19 cellular contexts compared by ENCODE assay signal in the genomic region with DNA sequence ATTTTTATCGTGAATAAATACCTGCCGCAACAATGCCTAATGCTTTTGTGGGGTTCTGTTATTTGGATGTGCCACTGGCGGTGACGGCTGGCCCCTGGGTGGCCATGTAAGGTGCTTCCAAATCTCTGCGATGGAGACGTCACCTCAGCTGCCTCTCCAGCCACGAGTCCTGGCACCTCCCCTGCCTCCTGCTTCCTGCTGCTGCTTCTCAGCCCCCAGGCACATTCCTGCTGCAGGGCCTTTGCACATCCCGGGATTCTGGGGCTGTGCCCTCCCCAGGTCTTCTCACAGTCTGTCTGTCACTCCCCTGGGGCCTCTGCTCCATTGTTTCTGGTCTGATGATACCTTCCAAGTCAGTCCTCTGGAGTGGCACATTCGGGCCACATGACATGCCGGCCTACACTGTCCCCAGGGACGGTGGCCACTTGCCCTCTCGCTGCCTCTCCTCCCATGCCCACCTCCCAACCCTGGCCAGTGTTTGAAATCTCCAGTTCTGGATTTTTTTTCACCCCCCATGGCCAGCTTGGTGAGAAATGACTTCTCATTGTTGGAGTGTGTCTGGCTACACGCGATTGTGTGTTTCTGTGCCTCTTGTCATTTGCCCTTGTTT.
DNase-seq lines count a peak whose midpoint lies in the region; ATAC-seq and TF ChIP-seq lines count a peak whose summit lies in the region.
"Had no signal": no experiment of that assay in that cellular context is flagged by ENCODE, and none has a peak within 500 bp of the region (broad histone marks: within the 10 kb centered on the region; RNA-seq: fewer than 3 reads in every experiment).

No MANE protein-coding gene starts in this region.

- in situ Hi-C loops in transverse colon (cut with MboI; ENCODE audit: low pct_ligation_motif_present in 1 of 4, low pct_unique_long_range_greater_than_20kb in 1 of 4, low sequenced_read_pairs in 3 of 4): no loop called here

- H3K4me3 ChIP-seq in adrenal gland: no peak overlapping the region
- no peak overlapping the region for H3K4me3 ChIP-seq in transverse colon
- H3K4me3 ChIP-seq: breast epithelium, thoracic aorta had no signal

- H3K27me3 ChIP-seq in adrenal gland: no peaks in the 10 kb centered on the region
- H3K27me3 ChIP-seq in transverse colon: peaks cover 5% of the 10 kb centered on the region

- H3K4me1 ChIP-seq in adrenal gland (replicated peaks in 1 of 2) (no peaks in the 10 kb centered on the region), transverse colon (peaks cover 0 to 25% (median 19%) of the 10 kb centered on the region in 4 donors)
- H3K4me1 ChIP-seq: breast epithelium had no signal

- 63 to 83% (median 73%) methylated on average over 12 to 14 of the region's 14 CpGs for WGBS in adrenal gland, 4 donors
- WGBS in transverse colon (ENCODE audit: low coverage in 1 of 2), 2 donors: 83% methylated on average over 14 of the region's 14 CpGs; no CpG with 5 or more reads in 1 of the 2 donors

- ATAC-seq in left colon: no peak
- ATAC-seq: activated T-cell treated with anti-CD3 and anti-CD28 coated beads, Interleukin-2, amount 50 U/mL, for 72 hours had no signal

- TF ChIP-seq CTCF in adrenal gland (IDR thresholded peaks at IDR 0.05) (no peak), transverse colon (IDR thresholded peaks at IDR 0.05) (no peak), GM10266 (IDR thresholded peaks at IDR 0.05; ENCODE audit: control insufficient read depth, insufficient read depth, low read depth, missing control alignments) (no peak)

- peak; percentile 25 for DNase-seq in activated effector memory CD4-positive, alpha-beta T cell treated with anti-CD3 and anti-CD28 coated beads, Interleukin-2, amount 50 U/mL, for 16 hours
- no peak for DNase-seq in activated effector memory CD4-positive, alpha-beta T cell treated with Interleukin-2 at 50 U/mL for 16 hours
- DNase-seq in adrenal gland: peak in 6 of 7 donors; percentile 0 to 59 (median 10)
- DNase-seq in left colon: peak; percentile 3 to 23
- DNase-seq in posterior vena cava (ENCODE audit: low spot score): peak; percentile 54
- no peak for DNase-seq in NCI-H1930 (lab: John Stamatoyannopoulos, UW)
- DNase-seq in transverse colon: no peak
- DNase-seq in GM10266 (ENCODE audit: extremely low spot score): no peak
- DNase-seq: activated T-cell treated with anti-CD3 and anti-CD28 coated beads, Interleukin-2, amount 50 U/mL, for 72 hours; AML-193; NCI-H1048; NCI-H187; NCI-H2227 treated with DMSO at 0.1 percent for 48 hours; NCI-H748 treated with DMSO at 0.1 percent for 48 hours; stimulated activated CD4-positive, alpha-beta T cell treated with anti-CD3 and anti-CD28 coated beads, Interleukin-4, amount 100 ng/mL, for 24 hours; stimulated activated naive CD4-positive, alpha-beta T cell treated with Interleukin-2 at 50 U/mL for 16 hours had no signal

- H3K27ac ChIP-seq in adrenal gland (no peak overlapping the region), transverse colon (no peak overlapping the region)
- H3K27ac ChIP-seq: breast epithelium, RWPE1, thoracic aorta had no signal

- intact Hi-C loops in adrenal gland (cut with DNase I): no loop called here
- intact Hi-C loops in left colon (cut with DNase I, micrococcal nuclease): no loop called here
- intact Hi-C loops in posterior vena cava (cut with DNase I): no loop called here
- intact Hi-C loops in transverse colon (cut with DNase I; ENCODE audit: low total_unique reads): no loop called here

- no peak for TF ChIP-seq EP300 in transverse colon (IDR thresholded peaks at IDR 0.05; ENCODE audit: low read depth)

- H3K9me3 ChIP-seq in adrenal gland (replicated peaks in 1 of 3) (no peaks in the 10 kb centered on the region), transverse colon (no peaks in the 10 kb centered on the region)
- H3K9me3 ChIP-seq: breast epithelium, thoracic aorta had no signal

- TF ChIP-seq POLR2A in adrenal gland (IDR thresholded peaks at IDR 0.05): no peak
- TF ChIP-seq POLR2A in transverse colon (IDR thresholded peaks at IDR 0.05): no peak

- H3K36me3 ChIP-seq in adrenal gland (replicated peaks in 1 of 2): no peaks in the 10 kb centered on the region
- H3K36me3 ChIP-seq in transverse colon: no peaks in the 10 kb centered on the region
- H3K36me3 ChIP-seq: breast epithelium, thoracic aorta had no signal

Comparison
In these comparisons a context has a peak if more than half of its experiments do, and no peak if none do; other contexts are left out.
1. DNase-seq: peak in activated effector memory CD4-positive, alpha-beta T cell treated with anti-CD3 and anti-CD28 coated beads, Interleukin-2, amount 50 U/mL, for 16 hours (single experiment), adrenal gland (6 of 7), left colon (2 of 2) and posterior vena cava (single experiment); none in activated effector memory CD4-positive, alpha-beta T cell treated with Interleukin-2 at 50 U/mL for 16 hours (single experiment), NCI-H1930 (0 of 2), transverse colon (single experiment) and GM10266 (single experiment).